7 cellular contexts compared by ENCODE assay signal in the genomic region with DNA sequence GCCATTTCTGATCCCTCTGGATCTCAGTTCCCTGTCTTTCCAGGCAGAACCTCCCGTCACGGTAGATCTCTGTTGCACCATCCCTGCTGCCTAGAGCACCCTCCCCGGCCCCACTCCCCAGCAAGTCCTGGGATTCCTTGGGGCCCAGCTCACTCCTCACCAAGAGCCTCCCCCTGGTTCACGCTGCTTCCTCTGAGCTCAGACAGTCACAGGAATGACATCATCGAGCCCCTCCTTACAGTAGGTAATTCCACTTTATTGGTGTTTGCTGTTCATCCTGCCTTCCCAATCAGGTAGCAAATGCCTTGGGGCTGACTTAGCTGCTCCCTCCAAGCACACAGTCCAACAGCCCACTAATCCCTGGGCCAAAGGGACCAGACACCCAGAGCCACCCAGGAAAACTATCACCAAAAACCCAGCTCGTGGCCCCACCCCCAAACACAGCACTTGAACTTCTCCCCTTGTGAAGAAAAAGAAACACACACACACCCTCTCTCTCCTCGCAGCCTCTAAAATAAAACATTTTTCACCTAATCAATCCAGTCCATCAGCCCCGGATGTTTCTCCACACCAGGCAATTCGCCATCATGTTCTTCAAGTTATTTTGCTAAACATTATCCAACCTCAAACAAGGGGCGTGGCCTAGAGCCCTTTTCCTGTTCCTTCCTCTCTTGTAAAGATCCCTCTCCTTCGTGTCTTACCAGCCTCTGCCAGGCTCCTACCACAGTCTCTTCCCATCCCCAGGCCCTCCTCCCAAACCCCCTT.
DNase-seq lines count a peak whose midpoint lies in the region; ATAC-seq lines count a peak whose summit lies in the region.

No MANE protein-coding gene starts in this region.

- peaks cover 35% of the 10 kb centered on the region for H3K4me1 Mint-ChIP-seq in T-helper 2 cell treated with Interferon-gamma antibody and Interleukin-4, amounts not matched to agents 5 μg/mL and 100 μg/mL, for 36 hours (ENCODE audit: low read depth)
- H3K4me1 Mint-ChIP-seq in stimulated activated effector memory CD8-positive, alpha-beta T cell treated with anti-CD3 and anti-CD28 coated beads, Interleukin-12 subunit alpha, Interleukin-12 subunit beta, amount 100 ng/mL, for 72 hours: peaks cover 85% of the 10 kb centered on the region

- H3K4me3 ChIP-seq in GM08714 (ENCODE audit: low read length): peak overlapping the region; percentile 80; the same call in 1 of the 2 replicates

- no peaks in the 10 kb centered on the region for H3K9me3 Mint-ChIP-seq in T-helper 2 cell treated with Interferon-gamma antibody and Interleukin-4, amounts not matched to agents 5 μg/mL and 100 μg/mL, for 36 hours
- H3K9me3 Mint-ChIP-seq in stimulated activated effector memory CD8-positive, alpha-beta T cell treated with anti-CD3 and anti-CD28 coated beads, Interleukin-12 subunit alpha, Interleukin-12 subunit beta, amount 100 ng/mL, for 72 hours: no peaks in the 10 kb centered on the region

- H3K4me3 Mint-ChIP-seq in T-helper 2 cell treated with Interferon-gamma antibody and Interleukin-4, amounts not matched to agents 5 μg/mL and 100 μg/mL, for 36 hours: peak overlapping the region; percentile 98
- H3K4me3 Mint-ChIP-seq in stimulated activated effector memory CD8-positive, alpha-beta T cell treated with anti-CD3 and anti-CD28 coated beads, Interleukin-12 subunit alpha, Interleukin-12 subunit beta, amount 100 ng/mL, for 72 hours: peak overlapping the region; percentile 100

- no peak for ATAC-seq in stimulated activated effector memory CD8-positive, alpha-beta T cell treated with anti-CD3 and anti-CD28 coated beads, Interleukin-12 subunit alpha, Interleukin-12 subunit beta, amount 100 ng/mL, for 72 hours
- no peak for ATAC-seq in HG02763 (IDR thresholded peaks at IDR 0.05; ENCODE audit: unreplicated experiment)

- no peak for DNase-seq in T-helper 2 cell treated with Interferon-gamma antibody and Interleukin-4, amounts not matched to agents 5 μg/mL and 100 μg/mL, for 36 hours (ENCODE audit: low spot score)
- DNase-seq in foreskin melanocyte (peak; percentile 21), globus pallidus (ENCODE audit: low spot score) (no peak)
- DNase-seq in stimulated activated effector memory CD8-positive, alpha-beta T cell treated with anti-CD3 and anti-CD28 coated beads, Interleukin-12 subunit alpha, Interleukin-12 subunit beta, amount 100 ng/mL, for 72 hours (ENCODE audit: low spot score in 2 of 2): no peak
- no peak for DNase-seq in stimulated activated naive CD4-positive, alpha-beta T cell treated with Interleukin-2 at 50 U/mL for 16 hours (lab: John Stamatoyannopoulos, UW)

- no peaks in the 10 kb centered on the region for H3K27me3 Mint-ChIP-seq in T-helper 2 cell treated with Interferon-gamma antibody and Interleukin-4, amounts not matched to agents 5 μg/mL and 100 μg/mL, for 36 hours (ENCODE audit: low read depth)

- peaks cover 6% of the 10 kb centered on the region for H3K36me3 Mint-ChIP-seq in T-helper 2 cell treated with Interferon-gamma antibody and Interleukin-4, amounts not matched to agents 5 μg/mL and 100 μg/mL, for 36 hours (ENCODE audit: low read depth)
- peaks cover 29% of the 10 kb centered on the region for H3K36me3 Mint-ChIP-seq in stimulated activated effector memory CD8-positive, alpha-beta T cell treated with anti-CD3 and anti-CD28 coated beads, Interleukin-12 subunit alpha, Interleukin-12 subunit beta, amount 100 ng/mL, for 72 hours

- peak overlapping the region; percentile 77 for H3K27ac Mint-ChIP-seq in T-helper 2 cell treated with Interferon-gamma antibody and Interleukin-4, amounts not matched to agents 5 μg/mL and 100 μg/mL, for 36 hours
- peak overlapping the region; percentile 99 for H3K27ac Mint-ChIP-seq in stimulated activated effector memory CD8-positive, alpha-beta T cell treated with anti-CD3 and anti-CD28 coated beads, Interleukin-12 subunit alpha, Interleukin-12 subunit beta, amount 100 ng/mL, for 72 hours
